ENCODE assay signal across 20 cellular contexts in genomic region chr15:73176579-73176978, GRCh38.
DNase-seq lines count a peak whose midpoint lies in the region; ATAC-seq, FAIRE-seq and TF ChIP-seq lines count a peak whose summit lies in the region.
"Had no signal": no experiment of that assay in that cellular context is flagged by ENCODE, and none has a peak within 500 bp of the region (broad histone marks: within the 10 kb centered on the region; RNA-seq: fewer than 3 reads in every experiment).

No MANE protein-coding gene starts in this region.

- H3K4me2 ChIP-seq in A549 (no peak overlapping the region), neuronal stem cell (ENCODE audit: insufficient read depth, low read length, poor library complexity, severe bottlenecking) (no peak overlapping the region), MM.1S (ENCODE audit: low read depth, low read length) (no peak overlapping the region)

- no peaks in the 10 kb centered on the region for H3F3A ChIP-seq in MM.1S (ENCODE audit: insufficient read depth, low read length)

- no peak for TF ChIP-seq POLR2A in A549 (IDR thresholded peaks at IDR 0.05; ENCODE audit: low read length)

- no peak overlapping the region for H2BK15ac ChIP-seq in neuronal stem cell (ENCODE audit: low read length)

- no peak for TF ChIP-seq EP300 in A549 (IDR thresholded peaks at IDR 0.05)

- no peak overlapping the region for H3K18ac ChIP-seq in neuronal stem cell (ENCODE audit: low read length)

- H3K27ac Mint-ChIP-seq in glutamatergic neuron (ENCODE audit: unreplicated experiment): peak overlapping the region; percentile 15
- H3K27ac Mint-ChIP-seq: CD4-positive, alpha-beta memory T cell had no signal

- no peak overlapping the region for H3K4ac ChIP-seq in neuronal stem cell (ENCODE audit: low read length)

- POLR2A ChIA-PET in A549 (lab: Yijun Ruan, JAX): no interaction called here

- H3K4me3 Mint-ChIP-seq in glutamatergic neuron (ENCODE audit: unreplicated experiment): no peak overlapping the region
- H3K4me3 Mint-ChIP-seq: CD4-positive, alpha-beta memory T cell had no signal

- H3K9me3 Mint-ChIP-seq in glutamatergic neuron (ENCODE audit: unreplicated experiment): peaks cover 3% of the 10 kb centered on the region

- H3K9me2 ChIP-seq in MM.1S (replicated peaks; ENCODE audit: insufficient read depth, low read length): no peaks in the 10 kb centered on the region

- H4K91ac ChIP-seq in neuronal stem cell (ENCODE audit: low read depth, low read length, poor library complexity): no peak overlapping the region

- H4K20me1 ChIP-seq in MM.1S (ENCODE audit: insufficient read depth, low read length): no peaks in the 10 kb centered on the region

- no peak overlapping the region for H2BK5ac ChIP-seq in neuronal stem cell (ENCODE audit: low read length)

- no peak overlapping the region for H3K4me3 ChIP-seq in A549
- no peak overlapping the region for H3K4me3 ChIP-seq in neuronal stem cell (ENCODE audit: low read length in 2 of 2)
- H3K4me3 ChIP-seq in MM.1S (ENCODE audit: low read length): no peak overlapping the region
- H3K4me3 ChIP-seq: GM23248 had no signal

- H3K27ac ChIP-seq in A549: no peak overlapping the region
- H3K27ac ChIP-seq in neuronal stem cell (replicated peaks; ENCODE audit: low read length): peak overlapping the region; percentile 7
- H3K27ac ChIP-seq in MM.1S (ENCODE audit: low read length): no peak overlapping the region
- H3K27ac ChIP-seq: GM23248 had no signal

- no peak overlapping the region for H2BK120ac ChIP-seq in neuronal stem cell (ENCODE audit: low read depth, low read length)

- ATAC-seq in A549 (no peak), GM18867 (IDR thresholded peaks at IDR 0.05; ENCODE audit: unreplicated experiment) (no peak)

- TF ChIP-seq RAD21 in A549 (conservative IDR thresholded peaks at IDR 0.05 in 1 of 2, IDR thresholded peaks at IDR 0.05 in 1 of 2): no peak

- peaks cover 16% of the 10 kb centered on the region for H3K36me3 Mint-ChIP-seq in glutamatergic neuron (ENCODE audit: unreplicated experiment)

- WGBS in A549 (ENCODE audit: missing lambda C conversion rate): 92% methylated on average over 2 of the region's 2 CpGs
- no CpG with 5 or more reads among the region's 2 CpGs for WGBS in neuronal stem cell (ENCODE audit: extremely low coverage in 2 of 2, insufficient read length in 2 of 2, insufficient replicate concordance in 1 of 2), 2 donors

- H3K14ac ChIP-seq in neuronal stem cell (ENCODE audit: low read length): no peak overlapping the region

- H3K9ac ChIP-seq in neuronal stem cell (ENCODE audit: low read depth, low read length, poor library complexity): no peak overlapping the region
- no peak overlapping the region for H3K9ac ChIP-seq in MM.1S (ENCODE audit: low read length)
- H3K9ac ChIP-seq: GM23248 had no signal

- H3K27me3 Mint-ChIP-seq in glutamatergic neuron (ENCODE audit: unreplicated experiment): no peaks in the 10 kb centered on the region
- H3K27me3 Mint-ChIP-seq: CD4-positive, alpha-beta memory T cell had no signal

- H2BK12ac ChIP-seq in neuronal stem cell (ENCODE audit: low read length): no peak overlapping the region

- DNase-seq in A549 (ENCODE audit: low read depth in 1 of 2, low spot score in 1 of 2): no peak
- no peak for DNase-seq in glutamatergic neuron
- DNase-seq in neuronal stem cell (ENCODE audit: low spot score): no peak
- DNase-seq in superior temporal gyrus (ENCODE audit: extremely low spot score): peak; percentile 18
- no peak for DNase-seq in MM.1S
- DNase-seq in DMS79 (lab: John Stamatoyannopoulos, UW): no peak
- DNase-seq: 8988T; C1 segment of cervical spinal cord; Calu3; CD4-positive, alpha-beta memory T cell; COR-L47; DMS53; DND-41; GM23248; H7; HCEC 1CT had no signal

- FAIRE-seq in A549 (lab: Jason Lieb, UNC): peak; percentile 56
- FAIRE-seq: GM12892, GM19239, H1 had no signal

- H3K27me3 ChIP-seq in neuronal stem cell (ENCODE audit: control insufficient read depth in 3 of 3, insufficient read depth in 3 of 3, low read depth in 1 of 3, low read length in 3 of 3) (no peaks in the 10 kb centered on the region), MM.1S (replicated peaks; ENCODE audit: insufficient read depth, low read length) (no peaks in the 10 kb centered on the region)

- H2AFZ ChIP-seq in neuronal stem cell (ENCODE audit: low read length) (no peak overlapping the region), MM.1S (ENCODE audit: low read length) (no peak overlapping the region)
- H2AFZ ChIP-seq: GM23248 had no signal

- H3K79me2 ChIP-seq in MM.1S (ENCODE audit: low read length): no peaks in the 10 kb centered on the region

- H3K79me1 ChIP-seq in neuronal stem cell (ENCODE audit: low read depth, low read length): no peaks in the 10 kb centered on the region

- TF ChIP-seq CTCF in A549 (IDR thresholded peaks at IDR 0.05) (no peak), glutamatergic neuron (IDR thresholded peaks at IDR 0.05; ENCODE audit: partially characterized antibody, unreplicated experiment) (no peak), MM.1S (IDR thresholded peaks at IDR 0.05; ENCODE audit: low read length) (no peak)

- H3K23ac ChIP-seq in neuronal stem cell (ENCODE audit: low read depth, low read length, poor library complexity): no peak overlapping the region

- H3K36me3 ChIP-seq in neuronal stem cell (replicated peaks in 1 of 2; ENCODE audit: control insufficient read depth in 2 of 2, insufficient read depth in 2 of 2, low read length in 2 of 2) (peaks cover 15 to 43% of the 10 kb centered on the region in 2 donors), MM.1S (replicated peaks; ENCODE audit: insufficient read depth, low read length) (no peaks in the 10 kb centered on the region)

- no peak overlapping the region for H4K8ac ChIP-seq in neuronal stem cell (ENCODE audit: low read depth, low read length)

- H3K9me3 ChIP-seq in A549 (peaks cover 7% of the 10 kb centered on the region; the same call in 2 of the 3 replicates), neuronal stem cell (replicated peaks in 1 of 2; ENCODE audit: control insufficient read depth in 2 of 2, insufficient read depth in 1 of 2, low read depth in 1 of 2, low read length in 2 of 2) (peaks cover 2 to 11% of the 10 kb centered on the region in 2 donors), MM.1S (replicated peaks; ENCODE audit: insufficient read depth, low read length) (no peaks in the 10 kb centered on the region)

- H3K4me1 Mint-ChIP-seq in glutamatergic neuron (ENCODE audit: low read depth, unreplicated experiment): peaks cover 11% of the 10 kb centered on the region
- H3K4me1 Mint-ChIP-seq: CD4-positive, alpha-beta memory T cell had no signal

- CTCF ChIA-PET in A549 (lab: Yijun Ruan, JAX): interaction anchor here (1.3 to 2.0 kb wide), 3 partner anchors 12 to 97 kb away, joined by 3 to 4 read pairs (median 3); no protein-coding TSS in a partner anchor

- no peak overlapping the region for H2AK5ac ChIP-seq in neuronal stem cell (ENCODE audit: low read depth, low read length)

- H3K4me1 ChIP-seq in A549 (no peaks in the 10 kb centered on the region), neuronal stem cell (ENCODE audit: control insufficient read depth in 2 of 2, insufficient read depth in 1 of 2, low read depth in 1 of 2, low read length in 2 of 2) (peaks cover 4 to 7% of the 10 kb centered on the region in 2 donors), MM.1S (ENCODE audit: low read length) (no peaks in the 10 kb centered on the region)

TF ChIP-seq in A549, 52 proteins besides CTCF, POLR2A, EP300 and RAD21:
- TF ChIP-seq JUNB (IDR thresholded peaks at IDR 0.05) (no peak), TFCP2L1 (CRISPR knock-in tag; IDR thresholded peaks at IDR 0.05) (no peak), FOSB (CRISPR knock-in tag; IDR thresholded peaks at IDR 0.05) (no peak), RNF2 (IDR thresholded peaks at IDR 0.05; ENCODE audit: borderline replicate concordance, low read depth) (no peak), USF2 (IDR thresholded peaks at IDR 0.05) (no peak), ZC3H11A (IDR thresholded peaks at IDR 0.05) (no peak), KDM1A (IDR thresholded peaks at IDR 0.05; ENCODE audit: low read depth) (no peak), ELK1 (IDR thresholded peaks at IDR 0.05; ENCODE audit: low read depth, low read length) (no peak), CBX8 (IDR thresholded peaks at IDR 0.05) (no peak), RARB (CRISPR knock-in tag; IDR thresholded peaks at IDR 0.05) (no peak), FOSL2 (IDR thresholded peaks at IDR 0.05) (no peak), FOSL2 (CRISPR knock-in tag; IDR thresholded peaks at IDR 0.05) (no peak), MAZ (IDR thresholded peaks at IDR 0.05; ENCODE audit: borderline replicate concordance, low read depth, low read length) (no peak)
- TF ChIP-seq, protein P1, sequence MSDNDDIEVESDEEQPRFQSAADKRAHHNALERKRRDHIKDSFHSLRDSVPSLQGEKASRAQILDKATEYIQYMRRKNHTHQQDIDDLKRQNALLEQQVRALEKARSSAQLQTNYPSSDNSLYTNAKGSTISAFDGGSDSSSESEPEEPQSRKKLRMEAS (IDR thresholded peaks at IDR 0.05): no peak
TF ChIP-seq in A549: peak in this region for 0.
